Comparison of ENCODE assay signal across 2 cellular contexts in genomic region chr19:7577422-7577821, GRCh38. TPM values are rescaled to one million over a fixed set of nuclear protein-coding genes. Genes with fewer than 3 reads are reported as not detected.
"Had no signal": no experiment of that assay in that cellular context is flagged by ENCODE, and none has a peak within 500 bp of the region (broad histone marks: within the 10 kb centered on the region; RNA-seq: fewer than 3 reads in every experiment).

No MANE protein-coding gene starts in this region.

RNA-seq across cellular contexts. Expression of gene CAMSAP3, which starts 18.2 kb away (rescaled TPM):
- total RNA-seq: GM23248, HFFc6 had no signal
- polyA plus RNA-seq: GM23248 had no signal
